Comparison of ENCODE assay signal across 9 cellular contexts in genomic region chr19:38974599-38975213, GRCh38. TPM values are rescaled to one million over a fixed set of nuclear protein-coding genes. Genes with fewer than 3 reads are reported as not detected.
DNase-seq lines count a peak whose midpoint lies in the region; ATAC-seq and TF ChIP-seq lines count a peak whose summit lies in the region.
"Had no signal": no experiment of that assay in that cellular context is flagged by ENCODE, and none has a peak within 500 bp of the region (broad histone marks: within the 10 kb centered on the region; RNA-seq: fewer than 3 reads in every experiment).

No MANE protein-coding gene starts in this region.

- H3K27me3 ChIP-seq in breast epithelium (no peaks in the 10 kb centered on the region), right lobe of liver (no peaks in the 10 kb centered on the region)

- TF ChIP-seq POLR2A in breast epithelium (IDR thresholded peaks at IDR 0.05) (no peak), right lobe of liver (IDR thresholded peaks at IDR 0.05) (no peak)

- H3K36me3 ChIP-seq in breast epithelium: no peaks in the 10 kb centered on the region
- no peaks in the 10 kb centered on the region for H3K36me3 ChIP-seq in right lobe of liver

- TF ChIP-seq CTCF in breast epithelium (IDR thresholded peaks at IDR 0.05) (no peak), right lobe of liver (IDR thresholded peaks at IDR 0.05) (no peak)

- intact Hi-C loops in breast epithelium (cut with DNase I; ENCODE audit: low total_unique reads): no loop called here
- intact Hi-C loops in right lobe of liver (cut with DNase I): no loop called here

- H3K4me3 ChIP-seq in breast epithelium (peak overlapping the region; percentile 56 to 81 (median 68)), right lobe of liver (peak overlapping the region; percentile 80 to 82 (median 80))

- ATAC-seq in right lobe of liver (peak in 1 of 4 donors; percentile 1), HG02840 (IDR thresholded peaks at IDR 0.05; ENCODE audit: low FRiP score, unreplicated experiment) (no peak), GM21381 (IDR thresholded peaks at IDR 0.05; ENCODE audit: unreplicated experiment) (no peak), GM21723 (IDR thresholded peaks at IDR 0.05; ENCODE audit: unreplicated experiment) (no peak)

- H3K27ac ChIP-seq in breast epithelium (peak overlapping the region; percentile 70 to 92), right lobe of liver (peak overlapping the region; percentile 82 to 86 (median 84))

- H3K9me3 ChIP-seq in breast epithelium (no peaks in the 10 kb centered on the region), right lobe of liver (no peaks in the 10 kb centered on the region)

- WGBS in right lobe of liver (ENCODE audit: insufficient coverage, low coverage, low lambda C conversion rate, missing lambda C conversion rate): 23% methylated on average over 15 of the region's 19 CpGs

- H3K4me1 ChIP-seq in breast epithelium (no peaks in the 10 kb centered on the region), right lobe of liver (peaks cover 0 to 34% (median 8%) of the 10 kb centered on the region in 4 donors)

- DNase-seq in LHCN-M2 (ENCODE audit: low read depth): peak; percentile 18
- no peak for DNase-seq in breast epithelium (ENCODE audit: low spot score in 2 of 2)
- DNase-seq in right lobe of liver: no peak
- peak; percentile 58 for DNase-seq in superior temporal gyrus (ENCODE audit: extremely low spot score)
- DNase-seq: cortex of kidney had no signal

RNA-seq across cellular contexts. Expression of gene FBXO17, which starts 0.8 kb away (rescaled TPM):
- total RNA-seq in LHCN-M2 (2014; rRNA removed) (26.3 and 31.2 TPM in 2 replicates), breast epithelium (10 to 100 TPM; 14.2 to 67.2 (median 28.5) TPM), right lobe of liver (10 to 100 TPM; 19.9 to 57.9 (median 36.7) TPM)
- polyA plus RNA-seq in LHCN-M2 (2012): 26.8 TPM
- total RNA-seq: T-helper 1 cell treated with Interleukin-12 subunit alpha and Interleukin-12 subunit beta and Interleukin-4 antibody, amounts not matched to agents 30 ng/mL and 1 ng/mL, for 36 hours had no signal

RNA-seq across cellular contexts. Expression of gene MRPS12, which starts 44.0 kb away (rescaled TPM):
- total RNA-seq in LHCN-M2 (2014; rRNA removed) (67.2 and 80.3 TPM in 2 replicates), breast epithelium (10 to 100 TPM; 27.5 to 41.0 (median 29.3) TPM), right lobe of liver (10 to 100 TPM; 21.2 to 49.5 (median 24.0) TPM)
- 58.0 TPM for polyA plus RNA-seq in LHCN-M2 (2012)

RNA-seq across cellular contexts. Expression of gene SARS2, which starts 44.1 kb away (rescaled TPM):
- total RNA-seq in LHCN-M2 (2014; rRNA removed) (29.9 and 35.9 TPM in 2 replicates), breast epithelium (10 to 100 TPM; 10.9 to 22.6 (median 18.9) TPM), right lobe of liver (10 to 100 TPM; 10.6 to 26.5 (median 18.7) TPM)
- 20.1 TPM for polyA plus RNA-seq in LHCN-M2 (2012)

RNA-seq across cellular contexts. Expression of gene FBXO27, which starts 57.6 kb away (rescaled TPM):
- total RNA-seq in LHCN-M2 (2014; rRNA removed) (4.4 and 14.0 TPM in 2 replicates), breast epithelium (1 to 10 TPM; 2.6 to 7.2 (median 5.1) TPM), right lobe of liver (10 to 100 TPM in 1 of 6 experiments, 1 to 10 TPM in 5; 3.7 to 15.5 (median 7.6) TPM)
- polyA plus RNA-seq in LHCN-M2 (2012): 7.2 TPM
- total RNA-seq: T-helper 1 cell treated with Interleukin-12 subunit alpha and Interleukin-12 subunit beta and Interleukin-4 antibody, amounts not matched to agents 30 ng/mL and 1 ng/mL, for 36 hours had no signal

Comparison
In these comparisons a context has a peak if more than half of its experiments do, and no peak if none do; other contexts are left out.
1. DNase-seq: peak in LHCN-M2 (single experiment) and superior temporal gyrus (single experiment); none in breast epithelium (0 of 2) and right lobe of liver (0 of 3).